ENCODE assay signal across 8 cellular contexts in genomic region chr22:35430897-35431322, GRCh38. TPM values are rescaled to one million over a fixed set of nuclear protein-coding genes. Genes with fewer than 3 reads are reported as not detected.
A peak's percentile ranks its signal among the peaks of the same experiment; 100 is the strongest.
DNase-seq lines count a peak whose midpoint lies in the region; ATAC-seq and TF ChIP-seq lines count a peak whose summit lies in the region.

No MANE protein-coding gene starts in this region.

- H4K20me1 ChIP-seq in hepatocyte (ENCODE audit: insufficient read depth, poor library complexity, severe bottlenecking), result no peaks in the 10 kb centered on the region

- H3K9me2 ChIP-seq in hepatocyte (replicated peaks; ENCODE audit: insufficient read depth), result no peaks in the 10 kb centered on the region

- H3K4me3 ChIP-seq in MG63, result no peak overlapping the region
- no peak overlapping the region for H3K4me3 ChIP-seq in astrocyte of the spinal cord (ENCODE audit: low read depth, low read length)
- H3K4me3 ChIP-seq in hepatocyte, result no peak overlapping the region

- peak; percentile 95 for DNase-seq in Daoy (ENCODE audit: low read depth)
- peak; percentile 91 for DNase-seq in MG63
- peak; percentile 89 for DNase-seq in T1000 (lab: John Stamatoyannopoulos, UW)
- DNase-seq in astrocyte of the spinal cord (ENCODE audit: low read depth, low spot score), result peak; percentile 84
- peak; percentile 94 for DNase-seq in hepatocyte (ENCODE audit: low spot score)
- DNase-seq in sciatic nerve (ENCODE audit: low spot score), result peak; percentile 93

- peak overlapping the region; percentile 7 for H3K27ac ChIP-seq in hepatocyte

- H3K27me3 ChIP-seq in MG63, result no peaks in the 10 kb centered on the region
- H3K27me3 ChIP-seq in hepatocyte, result no peaks in the 10 kb centered on the region

- no peak overlapping the region for H2AFZ ChIP-seq in hepatocyte

- intact Hi-C loops in sciatic nerve (cut with DNase I), result loop anchor here (2.0 kb wide), 1 partner anchor 152 kb away; no protein-coding TSS in a partner anchor

- 33% methylated on average over 14 of the region's 14 CpGs for WGBS in hepatocyte (ENCODE audit: low lambda C conversion rate, missing lambda C conversion rate)

- H3K4me1 ChIP-seq in hepatocyte (ENCODE audit: insufficient read depth), result no peaks in the 10 kb centered on the region

- peak; percentile 96 for TF ChIP-seq CTCF in astrocyte of the spinal cord (IDR thresholded peaks at IDR 0.05; ENCODE audit: low read depth, low read length)
- peak; percentile 98 for TF ChIP-seq CTCF in hepatocyte (IDR thresholded peaks at IDR 0.05; ENCODE audit: poor library complexity)

- H3K9me3 ChIP-seq in MG63 (no peaks in the 10 kb centered on the region; the same call in 1 of the 2 replicates), hepatocyte (ENCODE audit: low read depth) (no peaks in the 10 kb centered on the region)

- peak; percentile 97 for ATAC-seq in sciatic nerve
- no peak for ATAC-seq in HG03460 (IDR thresholded peaks at IDR 0.05; ENCODE audit: unreplicated experiment)
- ATAC-seq in GM21515 (IDR thresholded peaks at IDR 0.05; ENCODE audit: unreplicated experiment), result no peak

- in situ Hi-C loops in astrocyte of the spinal cord (cut with HindIII; ENCODE audit: low sequenced_read_pairs), result no loop called here

- H3K79me2 ChIP-seq in hepatocyte, result no peaks in the 10 kb centered on the region

- H3K36me3 ChIP-seq in MG63 (peaks cover 61% of the 10 kb centered on the region), hepatocyte (replicated peaks; ENCODE audit: insufficient read depth, low read depth) (no peaks in the 10 kb centered on the region)

- no peak overlapping the region for H3K4me2 ChIP-seq in hepatocyte

RNA-seq across cellular contexts. Expression of gene MCM5, which starts 31.0 kb away (rescaled TPM):
- total RNA-seq in Daoy (2014; rRNA removed; shearing (Covaris generic)), result 145 and 179 TPM in 2 replicates
- 72.8 and 117 TPM in 2 replicates for total RNA-seq in MG63 (2014; rRNA removed; shearing (Covaris generic); ENCODE audit: low replicate concordance)
- total RNA-seq in hepatocyte (16.0 and 36.1 TPM in 2 replicates), sciatic nerve (23.0 TPM)
- polyA plus RNA-seq in hepatocyte, result 21.7 and 24.4 TPM in 2 replicates

RNA-seq across cellular contexts. Expression of gene HMOX1, which starts 50.0 kb away (rescaled TPM):
- 6.3 and 9.7 TPM in 2 replicates for total RNA-seq in Daoy (2014; rRNA removed; shearing (Covaris generic))
- total RNA-seq in MG63 (2014; rRNA removed; shearing (Covaris generic); ENCODE audit: low replicate concordance), result 36.1 and 66.9 TPM in 2 replicates
- 34.8 and 43.8 TPM in 2 replicates for total RNA-seq in hepatocyte
- polyA plus RNA-seq in hepatocyte, result 51.0 and 58.6 TPM in 2 replicates
- 78.5 TPM for total RNA-seq in sciatic nerve
